Comparison of ENCODE assay signal across 14 cellular contexts in the genomic region with DNA sequence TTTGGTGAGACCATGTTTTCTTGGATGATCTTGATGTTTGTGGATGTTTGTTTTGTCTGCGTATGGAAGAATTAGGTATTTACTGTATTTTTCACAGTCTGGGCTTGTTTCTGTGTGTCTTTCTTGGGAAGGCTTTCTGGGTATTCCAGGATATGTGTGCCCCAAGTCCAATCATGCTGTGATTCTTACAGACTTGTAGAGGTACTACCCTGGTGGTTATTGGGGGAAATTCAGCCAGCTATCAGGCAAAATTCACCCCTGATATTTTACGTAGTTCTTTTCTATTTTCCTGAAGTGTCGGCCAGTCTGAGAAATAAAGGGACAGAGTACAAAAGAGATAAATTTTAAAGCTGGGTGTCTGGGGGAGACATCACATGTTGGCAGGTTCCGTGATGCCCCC. TPM values are rescaled to one million over a fixed set of nuclear protein-coding genes. Genes with fewer than 3 reads are reported as not detected.
A peak's percentile ranks its signal among the peaks of the same experiment; 100 is the strongest.
DNase-seq lines count a peak whose midpoint lies in the region; ATAC-seq and TF ChIP-seq lines count a peak whose summit lies in the region.
"Had no signal": no experiment of that assay in that cellular context is flagged by ENCODE, and none has a peak within 500 bp of the region (broad histone marks: within the 10 kb centered on the region; RNA-seq: fewer than 3 reads in every experiment).

No MANE protein-coding gene starts in this region.

- intact Hi-C loops in activated B cell treated with CpG ODN at 0.5 μM for 24 hours (cut with micrococcal nuclease), result no loop called here

- H3K4me1 Mint-ChIP-seq in activated B cell treated with CpG ODN at 0.5 μM for 24 hours, result peaks cover 36% of the 10 kb centered on the region

- CTCF ChIA-PET in activated B cell treated with CpG ODN at 0.5 μM for 24 hours (lab: Charles Lee), result no interaction called here

- peaks cover 12% of the 10 kb centered on the region for H3K4me1 ChIP-seq in BE2C

- no peaks in the 10 kb centered on the region for H3K9me3 ChIP-seq in BE2C
- H3K9me3 ChIP-seq: ascending aorta, left ventricle myocardium inferior, stomach had no signal

- H3K4me3 ChIP-seq in BE2C (ENCODE audit: low read depth, low read length), result no peak overlapping the region
- no peak overlapping the region for H3K4me3 ChIP-seq in GM12865 (ENCODE audit: low read depth, low read length)
- H3K4me3 ChIP-seq in fibroblast of the aortic adventitia (ENCODE audit: low read depth, low read length), result no peak overlapping the region
- H3K4me3 ChIP-seq: ascending aorta, left ventricle myocardium inferior, stomach had no signal

- peaks cover 2% of the 10 kb centered on the region for H3K27me3 Mint-ChIP-seq in activated B cell treated with CpG ODN at 0.5 μM for 24 hours

- POLR2A ChIA-PET in activated B cell treated with CpG ODN at 0.5 μM for 24 hours (lab: Charles Lee), result interaction anchor here (0.8 to 9.5 kb wide), 2 partner anchors 12 to 22 kb away, joined by 3 to 546 read pairs; no protein-coding TSS in a partner anchor

- H3K27ac Mint-ChIP-seq in activated B cell treated with CpG ODN at 0.5 μM for 24 hours, result peak overlapping the region; percentile 43

- TF ChIP-seq CTCF in BE2C (IDR thresholded peaks at IDR 0.05; ENCODE audit: low read depth, low read length), result peak; percentile 40
- TF ChIP-seq CTCF in GM12865 (IDR thresholded peaks at IDR 0.05; ENCODE audit: insufficient read depth, low read depth, low read length, missing control alignments), result peak; percentile 28
- no peak for TF ChIP-seq CTCF in activated B cell treated with CpG ODN at 0.5 μM for 24 hours (IDR thresholded peaks at IDR 0.05)
- peak; percentile 17 for TF ChIP-seq CTCF in fibroblast of the aortic adventitia (IDR thresholded peaks at IDR 0.05; ENCODE audit: insufficient read depth, low read length)

- ATAC-seq in activated B cell treated with CpG ODN at 0.5 μM for 24 hours (ENCODE audit: low read depth) (no peak), HG03457 (IDR thresholded peaks at IDR 0.05; ENCODE audit: unreplicated experiment) (no peak), HG03039 (IDR thresholded peaks at IDR 0.05; ENCODE audit: unreplicated experiment) (no peak), GM19455 (IDR thresholded peaks at IDR 0.05; ENCODE audit: unreplicated experiment) (no peak)

- no peak overlapping the region for H3K4me3 Mint-ChIP-seq in activated B cell treated with CpG ODN at 0.5 μM for 24 hours

- peaks cover 10% of the 10 kb centered on the region for H3K36me3 Mint-ChIP-seq in activated B cell treated with CpG ODN at 0.5 μM for 24 hours (ENCODE audit: low read depth)

- no peaks in the 10 kb centered on the region for H3K36me3 ChIP-seq in BE2C
- H3K36me3 ChIP-seq: ascending aorta, left ventricle myocardium inferior, stomach had no signal

- no peaks in the 10 kb centered on the region for H3K9me3 Mint-ChIP-seq in activated B cell treated with CpG ODN at 0.5 μM for 24 hours

- no peak for DNase-seq in BE2C
- no peak for DNase-seq in GM12865 (ENCODE audit: low read depth)
- DNase-seq in activated B cell treated with CpG ODN at 0.5 μM for 24 hours, result no peak
- no peak for DNase-seq in fibroblast of the aortic adventitia (ENCODE audit: low read depth)
- DNase-seq: effector CD8-positive, alpha-beta T cell; left ventricle myocardium inferior; NCI-H2029; NCI-H774; SIG-M5; stomach had no signal

- H3K27me3 ChIP-seq in BE2C, result no peaks in the 10 kb centered on the region
- H3K27me3 ChIP-seq: ascending aorta, stomach had no signal

RNA-seq across cellular contexts. Expression of gene ARL4D, which starts 33.4 kb away (rescaled TPM):
- polyA plus RNA-seq in BE2C (2012; ENCODE audit: insufficient read depth, insufficient read length, low read depth), result 78.8 TPM
- total RNA-seq in activated B cell treated with CpG ODN at 0.5 μM for 24 hours, result 5.8 and 6.4 TPM in 2 replicates
- total RNA-seq in fibroblast of the aortic adventitia (ENCODE audit: low replicate concordance), result 22.2 and 70.8 TPM in 2 replicates
